2 cellular contexts compared by ENCODE assay signal in the genomic region with DNA sequence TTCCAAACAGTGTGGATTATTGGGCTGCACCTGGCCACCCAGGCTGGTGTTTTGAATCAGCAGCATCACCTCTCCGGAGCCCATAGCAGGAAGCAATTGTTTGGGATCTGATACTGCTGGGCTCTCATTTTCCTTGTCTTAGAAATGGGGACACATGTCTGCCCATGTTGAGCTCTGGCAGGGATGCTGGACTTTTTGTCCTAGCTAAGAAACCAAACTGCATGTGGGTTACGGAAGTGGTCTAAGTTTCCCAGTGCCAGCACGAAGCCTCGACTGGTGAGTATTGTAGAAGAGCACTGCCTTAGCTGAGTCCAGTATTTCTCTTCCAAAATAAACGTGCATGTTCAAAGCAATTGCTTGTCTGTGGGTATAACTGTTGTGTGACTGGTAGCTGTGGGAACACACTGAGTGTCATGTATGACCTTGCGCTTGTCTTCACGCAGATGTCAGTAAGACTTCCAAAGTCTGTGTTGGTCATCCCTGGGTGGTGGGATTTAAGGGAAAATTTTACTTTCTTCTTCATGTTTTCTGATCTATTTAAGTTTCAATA.
TF ChIP-seq lines count a peak whose summit lies in the region.

No MANE protein-coding gene starts in this region.

TF ChIP-seq in liver, 16 proteins besides CTCF, POLR2A, EP300 and RAD21:
- TF ChIP-seq ATF3 (IDR thresholded peaks at IDR 0.05) (no peak), HNF4A (conservative IDR thresholded peaks at IDR 0.05) (no peak), FOXA2 (IDR thresholded peaks at IDR 0.05) (no peak)
TF ChIP-seq in liver: peak in this region for 0.

TF ChIP-seq in HepG2, 621 proteins besides CTCF, POLR2A, EP300 and RAD21:
- TF ChIP-seq ZNF777 (CRISPR knock-in tag; IDR thresholded peaks at IDR 0.05) (no peak), PCBP2 (optimal IDR thresholded peaks at IDR 0.05; ENCODE audit: low read depth, low read length, poor library complexity, severe bottlenecking) (no peak), ZNF296 (CRISPR knock-in tag; conservative IDR thresholded peaks at IDR 0.05) (no peak)
- TF ChIP-seq, protein P1, sequence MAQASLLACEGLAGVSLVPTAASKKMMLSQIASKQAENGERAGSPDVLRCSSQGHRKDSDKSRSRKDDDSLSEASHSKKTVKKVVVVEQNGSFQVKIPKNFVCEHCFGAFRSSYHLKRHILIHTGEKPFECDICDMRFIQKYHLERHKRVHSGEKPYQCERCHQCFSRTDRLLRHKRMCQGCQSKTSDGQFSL (CRISPR knock-in tag; IDR thresholded peaks at IDR 0.05): no peak
- TF ChIP-seq, protein P2, sequence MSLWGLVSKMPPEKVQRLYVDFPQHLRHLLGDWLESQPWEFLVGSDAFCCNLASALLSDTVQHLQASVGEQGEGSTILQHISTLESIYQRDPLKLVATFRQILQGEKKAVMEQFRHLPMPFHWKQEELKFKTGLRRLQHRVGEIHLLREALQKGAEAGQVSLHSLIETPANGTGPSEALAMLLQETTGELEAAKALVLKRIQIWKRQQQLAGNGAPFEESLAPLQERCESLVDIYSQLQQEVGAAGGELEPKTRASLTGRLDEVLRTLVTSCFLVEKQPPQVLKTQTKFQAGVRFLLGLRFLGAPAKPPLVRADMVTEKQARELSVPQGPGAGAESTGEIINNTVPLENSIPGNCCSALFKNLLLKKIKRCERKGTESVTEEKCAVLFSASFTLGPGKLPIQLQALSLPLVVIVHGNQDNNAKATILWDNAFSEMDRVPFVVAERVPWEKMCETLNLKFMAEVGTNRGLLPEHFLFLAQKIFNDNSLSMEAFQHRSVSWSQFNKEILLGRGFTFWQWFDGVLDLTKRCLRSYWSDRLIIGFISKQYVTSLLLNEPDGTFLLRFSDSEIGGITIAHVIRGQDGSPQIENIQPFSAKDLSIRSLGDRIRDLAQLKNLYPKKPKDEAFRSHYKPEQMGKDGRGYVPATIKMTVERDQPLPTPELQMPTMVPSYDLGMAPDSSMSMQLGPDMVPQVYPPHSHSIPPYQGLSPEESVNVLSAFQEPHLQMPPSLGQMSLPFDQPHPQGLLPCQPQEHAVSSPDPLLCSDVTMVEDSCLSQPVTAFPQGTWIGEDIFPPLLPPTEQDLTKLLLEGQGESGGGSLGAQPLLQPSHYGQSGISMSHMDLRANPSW (CRISPR knock-in tag; IDR thresholded peaks at IDR 0.05; ENCODE audit: borderline replicate concordance): no peak
- TF ChIP-seq, protein P3, sequence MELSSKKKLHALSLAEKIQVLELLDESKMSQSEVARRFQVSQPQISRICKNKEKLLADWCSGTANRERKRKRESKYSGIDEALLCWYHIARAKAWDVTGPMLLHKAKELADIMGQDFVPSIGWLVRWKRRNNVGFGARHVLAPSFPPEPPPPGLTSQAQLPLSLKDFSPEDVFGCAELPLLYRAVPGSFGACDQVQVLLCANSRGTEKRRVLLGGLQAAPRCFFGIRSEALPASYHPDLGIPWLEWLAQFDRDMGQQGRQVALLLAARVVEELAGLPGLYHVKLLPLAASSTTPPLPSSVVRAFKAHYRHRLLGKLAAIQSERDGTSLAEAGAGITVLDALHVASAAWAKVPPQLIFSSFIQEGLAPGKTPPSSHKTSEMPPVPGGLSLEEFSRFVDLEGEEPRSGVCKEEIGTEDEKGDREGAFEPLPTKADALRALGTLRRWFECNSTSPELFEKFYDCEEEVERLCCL (CRISPR knock-in tag; IDR thresholded peaks at IDR 0.05; ENCODE audit: borderline replicate concordance): no peak
